ENCODE assay signal across 14 cellular contexts in genomic region chr6:165616116-165616515, GRCh38. TPM values are rescaled to one million over a fixed set of nuclear protein-coding genes. Genes with fewer than 3 reads are reported as not detected.
DNase-seq lines count a peak whose midpoint lies in the region; ATAC-seq and TF ChIP-seq lines count a peak whose summit lies in the region.
"Had no signal": no experiment of that assay in that cellular context is flagged by ENCODE, and none has a peak within 500 bp of the region (broad histone marks: within the 10 kb centered on the region; RNA-seq: fewer than 3 reads in every experiment).

No MANE protein-coding gene starts in this region.

- DNase-seq in GM23338 (ENCODE audit: low spot score) (no peak), cardiac fibroblast (ENCODE audit: low read depth in 2 of 2) (peak; percentile 96 to 98), iPS DF 6.9 (ENCODE audit: low read depth, low spot score) (peak; percentile 27), smooth muscle cell of the brain vasculature (ENCODE audit: low read depth, low spot score) (peak; percentile 54), MV-4-11 (lab: John Stamatoyannopoulos, UW) (no peak), NOMO-1 treated with dmso at 0.1 percent for 144 hours (lab: John Stamatoyannopoulos, UW; ENCODE audit: unreplicated experiment) (no peak), AML-193 (lab: John Stamatoyannopoulos, UW) (no peak)
- no peak for DNase-seq in NK-92 treated with Interleukin-12 subunit alpha and Interleukin-12 subunit beta, amount 100 ng/mL, for 24 hours (lab: John Stamatoyannopoulos, UW)
- DNase-seq: activated T-cell treated with anti-CD3 and anti-CD28 coated beads, Interleukin-2, amount 50 U/mL, for 1 hour; COR-L47; KBM-7; RPMI8226 had no signal

- H3K27ac ChIP-seq in GM23338 (ENCODE audit: low read depth) (no peak overlapping the region; the same call in 1 of the 2 replicates), iPS DF 6.9 (ENCODE audit: low read length) (no peak overlapping the region)

- no peaks in the 10 kb centered on the region for H4K20me1 ChIP-seq in GM23338 (replicated peaks; ENCODE audit: insufficient read depth)

- ATAC-seq in GM23338: peak; percentile 72
- ATAC-seq: stimulated activated effector memory CD8-positive, alpha-beta T cell treated with anti-CD3 and anti-CD28 coated beads, Interleukin-12 subunit alpha, Interleukin-12 subunit beta, amount 100 ng/mL, for 72 hours had no signal

- TF ChIP-seq CTCF in GM23338 (conservative IDR thresholded peaks at IDR 0.05; ENCODE audit: low read depth in 2 of 2): no peak
- TF ChIP-seq CTCF in cardiac fibroblast (IDR thresholded peaks at IDR 0.05; ENCODE audit: low read depth, low read length): no peak

- H3K4me3 ChIP-seq in GM23338 (no peak overlapping the region), cardiac fibroblast (replicated peaks in 1 of 2; ENCODE audit: low read depth in 2 of 2, low read length in 2 of 2) (peak overlapping the region; percentile 17 to 47), iPS DF 6.9 (ENCODE audit: low read length) (no peak overlapping the region)

- H3K4me2 ChIP-seq in GM23338: 0 out of 2 replicates have a peak overlapping the region, but pooled peaks have one; percentile 7

- no peaks in the 10 kb centered on the region for H3F3A ChIP-seq in GM23338 (replicated peaks; ENCODE audit: low read depth)

- no peaks in the 10 kb centered on the region for H3K9me3 ChIP-seq in iPS DF 6.9 (ENCODE audit: control insufficient read depth, insufficient read depth, low read length)

- H2AFZ ChIP-seq in GM23338: no peak overlapping the region

- H3K36me3 ChIP-seq in GM23338 (ENCODE audit: insufficient read depth): no peaks in the 10 kb centered on the region
- no peaks in the 10 kb centered on the region for H3K36me3 ChIP-seq in iPS DF 6.9 (ENCODE audit: control insufficient read depth, insufficient read depth, low read length)

- peak overlapping the region; percentile 83 for H3K27ac Mint-ChIP-seq in GM23338
- H3K27ac Mint-ChIP-seq: stimulated activated effector memory CD8-positive, alpha-beta T cell treated with anti-CD3 and anti-CD28 coated beads, Interleukin-12 subunit alpha, Interleukin-12 subunit beta, amount 100 ng/mL, for 72 hours had no signal

- peaks cover 1% of the 10 kb centered on the region for H3K27me3 Mint-ChIP-seq in GM23338 (ENCODE audit: insufficient read depth, low read depth, poor library complexity)
- H3K27me3 Mint-ChIP-seq: central memory CD8-positive, alpha-beta T cell had no signal

- peaks cover 21% of the 10 kb centered on the region for H3K4me1 ChIP-seq in GM23338 (ENCODE audit: insufficient read depth)
- H3K4me1 ChIP-seq in iPS DF 6.9 (ENCODE audit: control insufficient read depth, insufficient read depth, low read length): 0 out of 2 replicates have a peak, but pooled peaks cover 3% of the 10 kb centered on the region

- H3K36me3 Mint-ChIP-seq in GM23338 (ENCODE audit: low read depth): no peaks in the 10 kb centered on the region
- H3K36me3 Mint-ChIP-seq: stimulated activated effector memory CD8-positive, alpha-beta T cell treated with anti-CD3 and anti-CD28 coated beads, Interleukin-12 subunit alpha, Interleukin-12 subunit beta, amount 100 ng/mL, for 72 hours had no signal

- H3K9me2 ChIP-seq in GM23338 (ENCODE audit: insufficient read depth): no peaks in the 10 kb centered on the region; the same call in 1 of the 2 replicates

- H3K4me3 Mint-ChIP-seq in GM23338: peak overlapping the region; percentile 10; the same call in 1 of the 3 replicates
- H3K4me3 Mint-ChIP-seq: central memory CD8-positive, alpha-beta T cell; stimulated activated effector memory CD8-positive, alpha-beta T cell treated with anti-CD3 and anti-CD28 coated beads, Interleukin-12 subunit alpha, Interleukin-12 subunit beta, amount 100 ng/mL, for 72 hours had no signal

- no CpG with 5 or more reads among the region's 9 CpGs for WGBS in iPS DF 6.9 (ENCODE audit: insufficient coverage, insufficient read length)

- H3K79me2 ChIP-seq in GM23338 (replicated peaks; ENCODE audit: insufficient read depth): no peaks in the 10 kb centered on the region

- H3K27me3 ChIP-seq in GM23338 (ENCODE audit: insufficient read depth) (no peaks in the 10 kb centered on the region), iPS DF 6.9 (ENCODE audit: control insufficient read depth, insufficient read depth, low read length) (no peaks in the 10 kb centered on the region)

- H3K4me1 Mint-ChIP-seq in GM23338: peaks cover 7% of the 10 kb centered on the region
- H3K4me1 Mint-ChIP-seq: central memory CD8-positive, alpha-beta T cell; stimulated activated effector memory CD8-positive, alpha-beta T cell treated with anti-CD3 and anti-CD28 coated beads, Interleukin-12 subunit alpha, Interleukin-12 subunit beta, amount 100 ng/mL, for 72 hours had no signal

- H3K9me3 Mint-ChIP-seq in GM23338: no peaks in the 10 kb centered on the region

TF ChIP-seq in GM23338, 12 proteins besides CTCF, POLR2A, EP300 and RAD21:
- no peak for TF ChIP-seq NANOG (IDR thresholded peaks at IDR 0.05; ENCODE audit: borderline replicate concordance)
- no peak for TF ChIP-seq CREB1 (CRISPR knock-in tag; IDR thresholded peaks at IDR 0.05; ENCODE audit: low read depth)

RNA-seq across cellular contexts. Expression of gene PDE10A, which starts 46.9 kb away (rescaled TPM):
- total RNA-seq in GM23338 (2014; rRNA removed; shearing (Covaris generic)): 2.0 and 3.9 TPM in 2 replicates
- 0.47 and 0.50 TPM in 2 replicates for polyA plus RNA-seq in GM23338 (2016; fragmentation: Nextera tagmentation; extraction: Ambion mirVana)

Comparison
In these comparisons a context has a peak if more than half of its experiments do, and no peak if none do; other contexts are left out.
1. DNase-seq: peak in cardiac fibroblast (2 of 2), iPS DF 6.9 (single experiment) and smooth muscle cell of the brain vasculature (single experiment); none in GM23338 (single experiment), MV-4-11 (single experiment), NOMO-1 treated with dmso at 0.1 percent for 144 hours (single experiment), AML-193 (0 of 2) and NK-92 treated with Interleukin-12 subunit alpha and Interleukin-12 subunit beta, amount 100 ng/mL, for 24 hours (single experiment).
2. H3K4me3 ChIP-seq: peak in cardiac fibroblast (2 of 2); none in GM23338 (single experiment) and iPS DF 6.9 (single experiment).